Comparison of ENCODE assay signal across 8 cellular contexts in the genomic region with DNA sequence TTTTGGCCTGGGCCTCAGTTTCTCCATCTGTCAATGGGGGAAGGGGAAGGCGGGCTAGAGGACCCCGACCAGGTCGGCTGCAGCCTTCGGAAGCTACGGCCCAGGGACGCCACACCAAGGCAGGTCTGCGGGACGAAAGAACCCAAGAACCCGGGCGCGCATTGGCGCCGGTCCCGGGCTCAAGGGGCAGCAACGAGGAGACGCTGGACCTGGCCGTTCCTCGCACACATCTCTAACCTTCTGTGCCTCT. TPM values are rescaled to one million over a fixed set of nuclear protein-coding genes. Genes with fewer than 3 reads are reported as not detected.
DNase-seq lines count a peak whose midpoint lies in the region; ATAC-seq and TF ChIP-seq lines count a peak whose summit lies in the region.

No MANE protein-coding gene starts in this region.

- DNase-seq in fibroblast of villous mesenchyme (ENCODE audit: low read depth) (no peak), NCI-H2029 treated with DMSO at 0.1 percent for 48 hours (lab: John Stamatoyannopoulos, UW) (no peak)
- DNase-seq in stimulated activated naive CD4-positive, alpha-beta T cell (lab: John Stamatoyannopoulos, UW), result no peak

- ATAC-seq in GM19035 (IDR thresholded peaks at IDR 0.05; ENCODE audit: unreplicated experiment), result peak; percentile 3
- peak; percentile 8 for ATAC-seq in SK-N-SH treated with all-trans-retinoic acid at 6 μM for 48 hours
- ATAC-seq in activated CD4-positive, CD25-positive, alpha-beta regulatory T cell treated with anti-CD3 and anti-CD28 coated beads, Interleukin-2, amount 50 U/mL, for 24 hours, result no peak
- no peak for ATAC-seq in HG02588 (IDR thresholded peaks at IDR 0.05; ENCODE audit: unreplicated experiment)

- H3K36me3 ChIP-seq in rectal smooth muscle tissue (ENCODE audit: control insufficient read depth, insufficient read depth, low read length), result no peaks in the 10 kb centered on the region

- peak overlapping the region; percentile 99 for H3K9ac ChIP-seq in rectal smooth muscle tissue (ENCODE audit: low read length)

- H3K4me3 ChIP-seq in fibroblast of villous mesenchyme (ENCODE audit: low read depth, low read length) (peak overlapping the region; percentile 97), rectal smooth muscle tissue (ENCODE audit: low read length) (peak overlapping the region; percentile 100)

- no peaks in the 10 kb centered on the region for H3K27me3 ChIP-seq in rectal smooth muscle tissue (ENCODE audit: control insufficient read depth, insufficient read depth, low read length)

- peak overlapping the region; percentile 100 for H3K27ac ChIP-seq in rectal smooth muscle tissue (ENCODE audit: low read depth, low read length)

- TF ChIP-seq CTCF in fibroblast of villous mesenchyme (IDR thresholded peaks at IDR 0.05; ENCODE audit: insufficient read depth, low read depth, low read length), result no peak

- peaks cover 16% of the 10 kb centered on the region for H3K4me1 ChIP-seq in rectal smooth muscle tissue (ENCODE audit: control insufficient read depth, insufficient read depth, low read length)

TF ChIP-seq in SK-N-SH treated with all-trans-retinoic acid at 6 μM for 48 hours, 23 proteins besides CTCF, POLR2A, EP300 and RAD21:
- TF ChIP-seq OSR1 (CRISPR knock-in tag; IDR thresholded peaks at IDR 0.05) (no peak), GLIS3 (CRISPR knock-in tag; IDR thresholded peaks at IDR 0.05) (no peak), ZFP3 (CRISPR knock-in tag; IDR thresholded peaks at IDR 0.05) (no peak), TOX (CRISPR knock-in tag; IDR thresholded peaks at IDR 0.05; ENCODE audit: borderline replicate concordance) (no peak), ZNF70 (CRISPR knock-in tag; IDR thresholded peaks at IDR 0.05) (no peak), ZFP30 (CRISPR knock-in tag; IDR thresholded peaks at IDR 0.05) (no peak), ZNF8 (CRISPR knock-in tag; IDR thresholded peaks at IDR 0.05) (no peak), RARB (CRISPR knock-in tag; IDR thresholded peaks at IDR 0.05) (no peak), CSDC2 (CRISPR knock-in tag; IDR thresholded peaks at IDR 0.05) (no peak), ZNF565 (CRISPR knock-in tag; conservative IDR thresholded peaks at IDR 0.05; ENCODE audit: low read depth) (no peak), PPARA (CRISPR knock-in tag; IDR thresholded peaks at IDR 0.05; ENCODE audit: borderline replicate concordance) (no peak)
- TF ChIP-seq, protein P1, sequence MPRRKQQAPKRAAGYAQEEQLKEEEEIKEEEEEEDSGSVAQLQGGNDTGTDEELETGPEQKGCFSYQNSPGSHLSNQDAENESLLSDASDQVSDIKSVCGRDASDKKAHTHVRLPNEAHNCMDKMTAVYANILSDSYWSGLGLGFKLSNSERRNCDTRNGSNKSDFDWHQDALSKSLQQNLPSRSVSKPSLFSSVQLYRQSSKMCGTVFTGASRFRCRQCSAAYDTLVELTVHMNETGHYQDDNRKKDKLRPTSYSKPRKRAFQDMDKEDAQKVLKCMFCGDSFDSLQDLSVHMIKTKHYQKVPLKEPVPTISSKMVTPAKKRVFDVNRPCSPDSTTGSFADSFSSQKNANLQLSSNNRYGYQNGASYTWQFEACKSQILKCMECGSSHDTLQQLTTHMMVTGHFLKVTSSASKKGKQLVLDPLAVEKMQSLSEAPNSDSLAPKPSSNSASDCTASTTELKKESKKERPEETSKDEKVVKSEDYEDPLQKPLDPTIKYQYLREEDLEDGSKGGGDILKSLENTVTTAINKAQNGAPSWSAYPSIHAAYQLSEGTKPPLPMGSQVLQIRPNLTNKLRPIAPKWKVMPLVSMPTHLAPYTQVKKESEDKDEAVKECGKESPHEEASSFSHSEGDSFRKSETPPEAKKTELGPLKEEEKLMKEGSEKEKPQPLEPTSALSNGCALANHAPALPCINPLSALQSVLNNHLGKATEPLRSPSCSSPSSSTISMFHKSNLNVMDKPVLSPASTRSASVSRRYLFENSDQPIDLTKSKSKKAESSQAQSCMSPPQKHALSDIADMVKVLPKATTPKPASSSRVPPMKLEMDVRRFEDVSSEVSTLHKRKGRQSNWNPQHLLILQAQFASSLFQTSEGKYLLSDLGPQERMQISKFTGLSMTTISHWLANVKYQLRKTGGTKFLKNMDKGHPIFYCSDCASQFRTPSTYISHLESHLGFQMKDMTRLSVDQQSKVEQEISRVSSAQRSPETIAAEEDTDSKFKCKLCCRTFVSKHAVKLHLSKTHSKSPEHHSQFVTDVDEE (CRISPR knock-in tag; IDR thresholded peaks at IDR 0.05), result no peak
- TF ChIP-seq, protein P2, sequence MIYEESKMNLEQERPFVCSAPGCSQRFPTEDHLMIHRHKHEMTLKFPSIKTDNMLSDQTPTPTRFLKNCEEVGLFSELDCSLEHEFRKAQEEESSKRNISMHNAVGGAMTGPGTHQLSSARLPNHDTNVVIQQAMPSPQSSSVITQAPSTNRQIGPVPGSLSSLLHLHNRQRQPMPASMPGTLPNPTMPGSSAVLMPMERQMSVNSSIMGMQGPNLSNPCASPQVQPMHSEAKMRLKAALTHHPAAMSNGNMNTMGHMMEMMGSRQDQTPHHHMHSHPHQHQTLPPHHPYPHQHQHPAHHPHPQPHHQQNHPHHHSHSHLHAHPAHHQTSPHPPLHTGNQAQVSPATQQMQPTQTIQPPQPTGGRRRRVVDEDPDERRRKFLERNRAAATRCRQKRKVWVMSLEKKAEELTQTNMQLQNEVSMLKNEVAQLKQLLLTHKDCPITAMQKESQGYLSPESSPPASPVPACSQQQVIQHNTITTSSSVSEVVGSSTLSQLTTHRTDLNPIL (CRISPR knock-in tag; IDR thresholded peaks at IDR 0.05; ENCODE audit: low read depth), result no peak
- TF ChIP-seq, protein P3, sequence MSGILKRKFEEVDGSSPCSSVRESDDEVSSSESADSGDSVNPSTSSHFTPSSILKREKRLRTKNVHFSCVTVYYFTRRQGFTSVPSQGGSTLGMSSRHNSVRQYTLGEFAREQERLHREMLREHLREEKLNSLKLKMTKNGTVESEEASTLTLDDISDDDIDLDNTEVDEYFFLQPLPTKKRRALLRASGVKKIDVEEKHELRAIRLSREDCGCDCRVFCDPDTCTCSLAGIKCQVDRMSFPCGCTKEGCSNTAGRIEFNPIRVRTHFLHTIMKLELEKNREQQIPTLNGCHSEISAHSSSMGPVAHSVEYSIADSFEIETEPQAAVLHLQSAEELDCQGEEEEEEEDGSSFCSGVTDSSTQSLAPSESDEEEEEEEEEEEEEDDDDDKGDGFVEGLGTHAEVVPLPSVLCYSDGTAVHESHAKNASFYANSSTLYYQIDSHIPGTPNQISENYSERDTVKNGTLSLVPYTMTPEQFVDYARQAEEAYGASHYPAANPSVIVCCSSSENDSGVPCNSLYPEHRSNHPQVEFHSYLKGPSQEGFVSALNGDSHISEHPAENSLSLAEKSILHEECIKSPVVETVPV (CRISPR knock-in tag; IDR thresholded peaks at IDR 0.05), result no peak
- TF ChIP-seq, protein P4, sequence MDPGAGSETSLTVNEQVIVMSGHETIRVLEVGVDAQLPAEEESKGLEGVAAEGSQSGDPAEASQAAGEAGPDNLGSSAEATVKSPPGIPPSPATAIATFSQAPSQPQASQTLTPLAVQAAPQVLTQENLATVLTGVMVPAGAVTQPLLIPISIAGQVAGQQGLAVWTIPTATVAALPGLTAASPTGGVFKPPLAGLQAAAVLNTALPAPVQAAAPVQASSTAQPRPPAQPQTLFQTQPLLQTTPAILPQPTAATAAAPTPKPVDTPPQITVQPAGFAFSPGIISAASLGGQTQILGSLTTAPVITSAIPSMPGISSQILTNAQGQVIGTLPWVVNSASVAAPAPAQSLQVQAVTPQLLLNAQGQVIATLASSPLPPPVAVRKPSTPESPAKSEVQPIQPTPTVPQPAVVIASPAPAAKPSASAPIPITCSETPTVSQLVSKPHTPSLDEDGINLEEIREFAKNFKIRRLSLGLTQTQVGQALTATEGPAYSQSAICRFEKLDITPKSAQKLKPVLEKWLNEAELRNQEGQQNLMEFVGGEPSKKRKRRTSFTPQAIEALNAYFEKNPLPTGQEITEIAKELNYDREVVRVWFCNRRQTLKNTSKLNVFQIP (CRISPR knock-in tag; IDR thresholded peaks at IDR 0.05; ENCODE audit: borderline replicate concordance, low read depth), result no peak
- TF ChIP-seq, protein P5, sequence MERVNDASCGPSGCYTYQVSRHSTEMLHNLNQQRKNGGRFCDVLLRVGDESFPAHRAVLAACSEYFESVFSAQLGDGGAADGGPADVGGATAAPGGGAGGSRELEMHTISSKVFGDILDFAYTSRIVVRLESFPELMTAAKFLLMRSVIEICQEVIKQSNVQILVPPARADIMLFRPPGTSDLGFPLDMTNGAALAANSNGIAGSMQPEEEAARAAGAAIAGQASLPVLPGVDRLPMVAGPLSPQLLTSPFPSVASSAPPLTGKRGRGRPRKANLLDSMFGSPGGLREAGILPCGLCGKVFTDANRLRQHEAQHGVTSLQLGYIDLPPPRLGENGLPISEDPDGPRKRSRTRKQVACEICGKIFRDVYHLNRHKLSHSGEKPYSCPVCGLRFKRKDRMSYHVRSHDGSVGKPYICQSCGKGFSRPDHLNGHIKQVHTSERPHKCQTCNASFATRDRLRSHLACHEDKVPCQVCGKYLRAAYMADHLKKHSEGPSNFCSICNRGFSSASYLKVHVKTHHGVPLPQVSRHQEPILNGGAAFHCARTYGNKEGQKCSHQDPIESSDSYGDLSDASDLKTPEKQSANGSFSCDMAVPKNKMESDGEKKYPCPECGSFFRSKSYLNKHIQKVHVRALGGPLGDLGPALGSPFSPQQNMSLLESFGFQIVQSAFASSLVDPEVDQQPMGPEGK (CRISPR knock-in tag; IDR thresholded peaks at IDR 0.05; ENCODE audit: borderline replicate concordance), result no peak

RNA-seq across cellular contexts. Expression of a gene that starts 0.7 kb away (rescaled TPM):
- total RNA-seq in fibroblast of villous mesenchyme, result 121 and 136 TPM in 2 replicates

RNA-seq across cellular contexts. Expression of a gene that starts 28.1 kb away (rescaled TPM):
- 81.8 and 88.5 TPM in 2 replicates for total RNA-seq in fibroblast of villous mesenchyme

RNA-seq across cellular contexts. Expression of a gene that starts 47.8 kb away (rescaled TPM):
- total RNA-seq in fibroblast of villous mesenchyme, result 20.6 and 25.5 TPM in 2 replicates

Comparison
In these comparisons a context has a peak if more than half of its experiments do, and no peak if none do; other contexts are left out.
1. ATAC-seq: peak in GM19035 (single experiment) and SK-N-SH treated with all-trans-retinoic acid at 6 μM for 48 hours (single experiment); none in activated CD4-positive, CD25-positive, alpha-beta regulatory T cell treated with anti-CD3 and anti-CD28 coated beads, Interleukin-2, amount 50 U/mL, for 24 hours (0 of 2) and HG02588 (single experiment).